In genomic region chr3:105406268-105406667, GRCh38 we compare ENCODE assay signal across 31 cellular contexts.
"Had no signal": no experiment of that assay in that cellular context is flagged by ENCODE, and none has a peak within 500 bp of the region (broad histone marks: within the 10 kb centered on the region; RNA-seq: fewer than 3 reads in every experiment).

No MANE protein-coding gene starts in this region.

- ATAC-seq: activated CD4-positive, CD25-positive, alpha-beta regulatory T cell treated with anti-CD3 and anti-CD28 coated beads, Interleukin-2, amount 50 U/mL, for 24 hours; activated CD8-positive, alpha-beta T cell treated with anti-CD3 and anti-CD28 coated beads for 36 hours; activated naive CD8-positive, alpha-beta T cell treated with anti-CD3 and anti-CD28 coated beads, Interleukin-2, amount 50 U/mL, for 24 hours; body of pancreas; esophagus mucosa; T-helper 17 cell had no signal

- H3K9me3 ChIP-seq: adrenal gland, body of pancreas had no signal

- DNase-seq: activated B cell treated with CpG ODN at 0.5 μM for 24 hours; activated CD4-positive, alpha-beta T cell treated with anti-CD3 and anti-CD28 coated beads for 48 hours; activated CD4-positive, alpha-beta T cell treated with anti-CD3 and anti-CD28 coated beads, Interleukin-2, amount 50 U/mL, for 1 hour; activated CD4-positive, alpha-beta T cell treated with anti-CD3 and anti-CD28 coated beads, Interleukin-2, amount 50 U/mL, for 48 hours; activated CD8-positive, alpha-beta memory T cell treated with anti-CD3 and anti-CD28 coated beads for 24 hours; activated CD8-positive, alpha-beta memory T cell treated with anti-CD3 and anti-CD28 coated beads, Interleukin-2, amount 50 U/mL, for 4 hours; activated CD8-positive, alpha-beta T cell treated with anti-CD3 and anti-CD28 coated beads for 36 hours; activated effector memory CD4-positive, alpha-beta T cell treated with anti-CD3 and anti-CD28 coated beads, Interleukin-2, amount 50 U/mL, for 16 hours; activated naive CD4-positive, alpha-beta T cell treated with anti-CD3 and anti-CD28 coated beads for 36 hours; activated naive CD8-positive, alpha-beta T cell treated with anti-CD3 and anti-CD28 coated beads for 36 hours; activated naive CD8-positive, alpha-beta T cell treated with anti-CD3 and anti-CD28 coated beads, Interleukin-2, amount 50 U/mL, for 24 hours; activated T-cell treated with anti-CD3 and anti-CD28 coated beads, Interleukin-2, amount 50 U/mL, for 1 hour; activated T-cell treated with anti-CD3 and anti-CD28 coated beads, Interleukin-2, amount 50 U/mL, for 48 hours; adrenal gland; amygdala; aorta; body of pancreas; caudate nucleus; cortex of kidney; dermis blood vessel endothelial cell; effector CD4-positive, alpha-beta T cell; foreskin fibroblast; glutamatergic neuron; T-helper 1 cell; T-helper 17 cell; T1000; WERI-Rb-1 had no signal

- H3K4me3 ChIP-seq: adrenal gland, body of pancreas had no signal

- H3K27me3 ChIP-seq: adrenal gland, body of pancreas had no signal

- FAIRE-seq: colon, frontal cortex had no signal

- H3K36me3 ChIP-seq: adrenal gland, WERI-Rb-1 had no signal

- H3K27ac ChIP-seq: adrenal gland, body of pancreas, WERI-Rb-1 had no signal

- H3K4me1 ChIP-seq: adrenal gland had no signal
